In genomic region chr17:31550389-31551056, GRCh38 we compare ENCODE assay signal across 8 cellular contexts.
DNase-seq lines count a peak whose midpoint lies in the region; ATAC-seq and TF ChIP-seq lines count a peak whose summit lies in the region.

No MANE protein-coding gene starts in this region.

- no peaks in the 10 kb centered on the region for H3K36me3 Mint-ChIP-seq in neural progenitor cell

- peaks cover 33% of the 10 kb centered on the region for H3K27me3 Mint-ChIP-seq in neural progenitor cell (ENCODE audit: insufficient read depth, low read depth)

- H3K4me3 ChIP-seq in NT2/D1 (ENCODE audit: insufficient read length, low read depth) (peak overlapping the region; percentile 24), duodenal mucosa (ENCODE audit: low read depth in 1 of 2, low read length in 2 of 2) (peak overlapping the region; percentile 66 to 84), neural progenitor cell (peak overlapping the region; percentile 87)

- H3K27me3 ChIP-seq in NT2/D1 (ENCODE audit: insufficient read depth, insufficient read length) (peaks cover 43% of the 10 kb centered on the region), duodenal mucosa (ENCODE audit: control insufficient read depth in 1 of 2, insufficient read depth in 2 of 2, low read length in 2 of 2) (no peaks in the 10 kb centered on the region), neural progenitor cell (peaks cover 56% of the 10 kb centered on the region)

- H3F3A ChIP-seq in neural progenitor cell (ENCODE audit: low read depth), result peaks cover 12% of the 10 kb centered on the region

- peak overlapping the region; percentile 23 for H2AFZ ChIP-seq in neural progenitor cell (replicated peaks)

- H3K4me1 ChIP-seq in NT2/D1 (ENCODE audit: insufficient read depth, insufficient read length) (no peaks in the 10 kb centered on the region), duodenal mucosa (ENCODE audit: control insufficient read depth in 1 of 2, insufficient read depth in 2 of 2, low read length in 2 of 2) (peaks cover 0 to 7% of the 10 kb centered on the region in 2 donors), neural progenitor cell (no peaks in the 10 kb centered on the region)

- H3K9ac ChIP-seq in NT2/D1 (ENCODE audit: insufficient read length, low read depth), result peak overlapping the region; percentile 42
- H3K9ac ChIP-seq in duodenal mucosa (ENCODE audit: low read depth in 1 of 2, low read length in 2 of 2), result peak overlapping the region; percentile 66 to 68
- H3K9ac ChIP-seq in neural progenitor cell, result no peak overlapping the region

- no peaks in the 10 kb centered on the region for H3K36me3 ChIP-seq in NT2/D1 (ENCODE audit: insufficient read depth, insufficient read length, low read length)
- H3K36me3 ChIP-seq in duodenal mucosa (ENCODE audit: control insufficient read depth in 1 of 2, insufficient read depth in 2 of 2, low read length in 2 of 2), result no peaks in the 10 kb centered on the region
- no peaks in the 10 kb centered on the region for H3K36me3 ChIP-seq in neural progenitor cell

- H3K4me3 Mint-ChIP-seq in neural progenitor cell, result peak overlapping the region; percentile 82

- H3K27ac ChIP-seq in duodenal mucosa (ENCODE audit: low read depth, low read length) (peak overlapping the region; percentile 10), neural progenitor cell (no peak overlapping the region)

- H3K9me3 ChIP-seq in NT2/D1 (ENCODE audit: insufficient read depth, low read length) (no peaks in the 10 kb centered on the region), duodenal mucosa (ENCODE audit: control insufficient read depth in 1 of 2, low read length in 2 of 2) (no peaks in the 10 kb centered on the region), neural progenitor cell (ENCODE audit: low read depth) (no peaks in the 10 kb centered on the region)

- DNase-seq in NCI-H1436 (lab: John Stamatoyannopoulos, UW), result peak; percentile 38
- DNase-seq in NCI-H1436 treated with DMSO at 0.1 percent for 48 hours (lab: John Stamatoyannopoulos, UW), result no peak
- no peak for DNase-seq in NT2/D1 (ENCODE audit: low read depth, low spot score)
- DNase-seq in neural progenitor cell (ENCODE audit: low spot score), result no peak
- no peak for DNase-seq in NCI-H1092 (lab: John Stamatoyannopoulos, UW)
- DNase-seq in activated CD4-positive, alpha-beta T cell treated with anti-CD3 and anti-CD28 coated beads, Interleukin-2, amount 50 U/mL, for 1 hour, result no peak

- H3K4me1 Mint-ChIP-seq in neural progenitor cell, result peaks cover 42% of the 10 kb centered on the region

- no peak for TF ChIP-seq CTCF in neural progenitor cell (IDR thresholded peaks at IDR 0.05)

- ATAC-seq in HG03442 (IDR thresholded peaks at IDR 0.05; ENCODE audit: unreplicated experiment), result no peak

- peak overlapping the region; percentile 79 for H3K4me2 ChIP-seq in neural progenitor cell

- H4K20me1 ChIP-seq in neural progenitor cell (ENCODE audit: low read depth), result no peaks in the 10 kb centered on the region

- H3K79me2 ChIP-seq in neural progenitor cell (ENCODE audit: low read depth), result no peaks in the 10 kb centered on the region

- no peaks in the 10 kb centered on the region for H3K9me3 Mint-ChIP-seq in neural progenitor cell

- H3K27ac Mint-ChIP-seq in neural progenitor cell, result peak overlapping the region; percentile 9

Comparison
In these comparisons a context has a peak if more than half of its experiments do, and no peak if none do; other contexts are left out.
1. H3K4me3 ChIP-seq: peak in every context shown above with its lines; median percentile 87 in neural progenitor cell; 75 in duodenal mucosa; 24 in NT2/D1.